Comparison of ENCODE assay signal across 8 cellular contexts in the genomic region with DNA sequence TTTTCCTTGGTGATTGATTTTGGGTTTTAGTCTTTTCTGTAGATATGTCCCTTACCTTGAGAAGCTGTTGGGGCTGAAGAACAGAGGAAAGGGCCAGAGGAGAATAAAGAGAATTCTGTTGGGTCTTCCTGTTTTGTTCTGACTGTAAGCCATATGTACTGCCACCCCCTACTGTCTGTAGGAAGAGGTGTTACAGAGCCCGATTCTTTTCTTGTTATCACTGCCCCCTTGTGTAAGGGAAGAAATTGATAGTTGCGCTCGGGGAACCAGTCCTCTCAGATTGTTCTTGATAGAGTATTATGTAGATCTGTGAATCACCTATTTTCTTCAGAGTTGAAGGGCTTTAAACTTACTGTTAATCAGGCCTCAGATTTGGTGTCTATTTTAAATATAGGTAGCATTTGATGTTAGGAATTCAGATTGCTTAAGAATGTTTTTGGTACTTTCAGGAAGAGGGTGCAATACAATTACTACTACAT. TPM values are rescaled to one million over a fixed set of nuclear protein-coding genes. Genes with fewer than 3 reads are reported as not detected.
DNase-seq lines count a peak whose midpoint lies in the region; ATAC-seq, FAIRE-seq and TF ChIP-seq lines count a peak whose summit lies in the region.

No MANE protein-coding gene starts in this region.

- no peak overlapping the region for H2AFZ ChIP-seq in keratinocyte (ENCODE audit: control insufficient read depth, low read length)

- H3K9me1 ChIP-seq in keratinocyte (ENCODE audit: control insufficient read depth, extremely low read depth, insufficient read depth, low read length): no peaks in the 10 kb centered on the region

- peaks cover 2 to 5% of the 10 kb centered on the region in 2 experiments for H3K36me3 ChIP-seq in keratinocyte (ENCODE audit: control insufficient read depth in 2 of 2, extremely low read depth in 1 of 2, insufficient read depth in 2 of 2, low read length in 2 of 2)

- H3K9ac ChIP-seq in keratinocyte (ENCODE audit: control insufficient read depth, extremely low read depth, insufficient read depth, low read length): peak overlapping the region; percentile 87

- dilution Hi-C loops in keratinocyte (cut with MboI; ENCODE audit: extremely low pct_ligation_motif_present, low sequenced_read_pairs): no loop called here

- H3K4me1 ChIP-seq in keratinocyte (ENCODE audit: control insufficient read depth, extremely low read depth, insufficient read depth, low read length): peaks cover 13% of the 10 kb centered on the region

- ATAC-seq in HG02870 (IDR thresholded peaks at IDR 0.05; ENCODE audit: unreplicated experiment): peak; percentile 79

- H3K4me3 ChIP-seq in keratinocyte (ENCODE audit: control insufficient read depth in 2 of 3, extremely low read depth in 1 of 3, insufficient read depth in 2 of 3, low read depth in 1 of 3, low read length in 3 of 3): peak overlapping the region; percentile 81 to 96 (median 83)

- peak overlapping the region; percentile 83 for H3K27ac ChIP-seq in keratinocyte (ENCODE audit: control insufficient read depth, insufficient read depth, low read length)

- peak; percentile 45 for DNase-seq in activated gamma-delta T cell treated with Interleukin-2 at 50 U/mL for 16 hours
- no peak for DNase-seq in activated gamma-delta T cell (lab: John Stamatoyannopoulos, UW)
- peak; percentile 96 for DNase-seq in NCI-H1694 treated with DMSO at 0.1 percent for 48 hours (lab: John Stamatoyannopoulos, UW)
- peak in 4 of 5 donors; percentile 19 to 77 (median 40) for DNase-seq in T-helper 1 cell
- DNase-seq in T47D (ENCODE audit: low read depth in 1 of 2, low spot score in 1 of 2): peak; percentile 89 to 92
- DNase-seq in keratinocyte (ENCODE audit: low read depth, low spot score): peak; percentile 81
- peak; percentile 51 for DNase-seq in stimulated activated CD4-positive, alpha-beta T cell treated with anti-CD3 and anti-CD28 coated beads, Interleukin-2, amount 100 ng/mL, for 4 hours (ENCODE audit: low read depth)

- H3K79me2 ChIP-seq in keratinocyte (ENCODE audit: control insufficient read depth, insufficient read depth, low read length): peaks cover 69% of the 10 kb centered on the region

- peak; percentile 87 for FAIRE-seq in keratinocyte (lab: Jason Lieb, UNC)

- H3K27me3 ChIP-seq in keratinocyte (ENCODE audit: control insufficient read depth, extremely low read depth, insufficient read depth, low read length): no peaks in the 10 kb centered on the region

- no peaks in the 10 kb centered on the region for H3K9me3 ChIP-seq in keratinocyte (ENCODE audit: control insufficient read depth, low read depth, low read length)

- in situ Hi-C loops in T47D (cut with HindIII; ENCODE audit: low pct_unique_long_range_greater_than_20kb, low sequenced_read_pairs): no loop called here

- H3K4me2 ChIP-seq in keratinocyte (ENCODE audit: control insufficient read depth, extremely low read depth, insufficient read depth, low read depth, low read length): peak overlapping the region; percentile 96

- no peaks in the 10 kb centered on the region for H4K20me1 ChIP-seq in keratinocyte (ENCODE audit: control insufficient read depth, extremely low read depth, insufficient read depth, low read length)

- peak; percentile 75 to 94 (median 82) for TF ChIP-seq CTCF in keratinocyte (optimal IDR thresholded peaks at IDR 0.05 in 1 of 3, IDR thresholded peaks at IDR 0.05 in 1 of 3, conservative IDR thresholded peaks at IDR 0.05 in 1 of 3; ENCODE audit: extremely low read depth in 1 of 3, insufficient read depth in 2 of 3, low read length in 3 of 3)

RNA-seq across cellular contexts. Expression of gene TANC2, which starts 2.4 kb away (rescaled TPM):
- polyA plus RNA-seq in keratinocyte: 19.9 to 30.5 TPM (median 22.4 TPM) in 3 replicates
- polyA plus RNA-seq in keratinocyte (2011; ENCODE audit: low read depth): 9.5 TPM
- 24.8 and 29.3 TPM in 2 replicates for polyA plus RNA-seq in keratinocyte (2011; cell fraction: cytosol; rRNA removed)
- 75.3 and 109 TPM in 2 replicates for polyA plus RNA-seq in keratinocyte (2011; cell fraction: nucleus; rRNA removed)
- 24.4 and 25.5 TPM in 2 replicates for polyA plus RNA-seq in keratinocyte (2012; ENCODE audit: low replicate concordance)
- polyA minus RNA-seq in keratinocyte: 351 to 386 TPM (median 378 TPM) in 3 replicates
- polyA minus RNA-seq in keratinocyte (2011; cell fraction: cytosol; rRNA and poly(A)+ RNA removed): 97.6 TPM
- 296 and 581 TPM in 2 replicates for polyA minus RNA-seq in keratinocyte (2011; cell fraction: nucleus; rRNA and poly(A)+ RNA removed)
